ENCODE assay signal across 8 cellular contexts in genomic region chr1:34162852-34163766, GRCh38. TPM values are rescaled to one million over a fixed set of nuclear protein-coding genes. Genes with fewer than 3 reads are reported as not detected.
DNase-seq lines count a peak whose midpoint lies in the region; ATAC-seq, FAIRE-seq and TF ChIP-seq lines count a peak whose summit lies in the region.

No MANE protein-coding gene starts in this region.

- DNase-seq in AG09319 (ENCODE audit: extremely low read depth, low read depth) (peak; percentile 82), GM12891 (ENCODE audit: insufficient read length, low spot score) (peak; percentile 56), HK-2 (ENCODE audit: unreplicated experiment) (peak; percentile 65), T-helper 17 cell (no peak), erythroblast (lab: John Stamatoyannopoulos, UW) (peak; percentile 32 to 36), middle frontal gyrus (ENCODE audit: extremely low spot score, low spot score) (peak; percentile 80), thyroid gland (peak; percentile 49 to 52)

- TF ChIP-seq POLR2A in GM12891 (IDR thresholded peaks at IDR 0.05; ENCODE audit: low read depth, low read length) = no peak
- TF ChIP-seq POLR2A in erythroblast (IDR thresholded peaks at IDR 0.05; ENCODE audit: low read length) = no peak
- TF ChIP-seq POLR2A in thyroid gland (IDR thresholded peaks at IDR 0.05) = no peak

- peaks cover 32% of the 10 kb centered on the region for H3K27me3 ChIP-seq in thyroid gland

- H3K27me3 Mint-ChIP-seq in T-helper 17 cell = peaks cover 61% of the 10 kb centered on the region

- intact Hi-C loops in thyroid gland (cut with DNase I) = no loop called here

- H3K4me1 ChIP-seq in thyroid gland = peaks cover 16 to 26% of the 10 kb centered on the region in 2 donors

- H3K9me3 ChIP-seq in T-helper 17 cell (ENCODE audit: control insufficient read depth, low read length, poor library complexity, severe bottlenecking) (no peaks in the 10 kb centered on the region), thyroid gland (no peaks in the 10 kb centered on the region)

- H3K27ac Mint-ChIP-seq in T-helper 17 cell = no peak overlapping the region

- FAIRE-seq in GM12891 (lab: Jason Lieb, UNC) = no peak

- WGBS in thyroid gland, 2 donors = 4% methylated on average over 29 to 36 of the region's 46 CpGs

- peaks cover 2% of the 10 kb centered on the region for H3K36me3 Mint-ChIP-seq in T-helper 17 cell (ENCODE audit: low read depth)

- peak overlapping the region; percentile 72 for H3K4me3 Mint-ChIP-seq in T-helper 17 cell

- ATAC-seq in T-helper 17 cell = peak; percentile 54
- ATAC-seq in activated CD4-positive, CD25-positive, alpha-beta regulatory T cell treated with anti-CD3 and anti-CD28 coated beads, Interleukin-2, amount 50 U/mL, for 24 hours = no peak

- peak overlapping the region in 1 of 3 donors; percentile 6 for H3K4me3 ChIP-seq in thyroid gland (replicated peaks in 1 of 3)

- TF ChIP-seq CTCF in AG09319 (IDR thresholded peaks at IDR 0.05; ENCODE audit: low read depth, low read length) (peak; percentile 94), thyroid gland (IDR thresholded peaks at IDR 0.05) (peak in 4 of 6 experiments; percentile 7 to 60 (median 44))

- H3K27ac ChIP-seq in thyroid gland = no peak overlapping the region

- no peaks in the 10 kb centered on the region for H3K36me3 ChIP-seq in thyroid gland

- H3K4me1 Mint-ChIP-seq in T-helper 17 cell = peaks cover 6% of the 10 kb centered on the region

TF ChIP-seq in GM12891, 5 proteins besides CTCF, POLR2A, EP300 and RAD21:
- TF ChIP-seq POLR2AphosphoS5 (IDR thresholded peaks at IDR 0.05; ENCODE audit: low read depth, low read length) (no peak), SPI1 (IDR thresholded peaks at IDR 0.05; ENCODE audit: low read depth, low read length) (no peak), PAX5 (IDR thresholded peaks at IDR 0.05; ENCODE audit: insufficient read depth, low read length, severe bottlenecking) (no peak), TAF1 (IDR thresholded peaks at IDR 0.05; ENCODE audit: low read depth, low read length) (no peak), POU2F2 (IDR thresholded peaks at IDR 0.05; ENCODE audit: low read depth, low read length) (no peak)
TF ChIP-seq in GM12891: peak in this region for 0.

RNA-seq across cellular contexts. Expression of gene CSMD2, which starts 1.9 kb away (rescaled TPM):
- not detected for polyA plus RNA-seq in GM12891 (2012; ENCODE audit: low read depth, missing spikeins)
- total RNA-seq in T-helper 17 cell (not detected), thyroid gland (under 1 TPM in 3 of 4 donors, not detected in 1; 0.10 to 0.45 (median 0.13) TPM)

RNA-seq across cellular contexts. Expression of gene C1orf94, which starts 13.6 kb away (rescaled TPM):
- polyA plus RNA-seq in GM12891 (2012; ENCODE audit: low read depth, missing spikeins) = not detected
- total RNA-seq in T-helper 17 cell (not detected), thyroid gland (not detected)

Comparison
In these comparisons a context has a peak if more than half of its experiments do, and no peak if none do; other contexts are left out.
1. DNase-seq: peak in AG09319 (single experiment), GM12891 (single experiment), HK-2 (single experiment), erythroblast (2 of 2), middle frontal gyrus (single experiment) and thyroid gland (2 of 2); none in T-helper 17 cell (0 of 3).